ENCODE assay signal across 18 cellular contexts in genomic region chr18:50817898-50818250, GRCh38. TPM values are rescaled to one million over a fixed set of nuclear protein-coding genes. Genes with fewer than 3 reads are reported as not detected.
DNase-seq lines count a peak whose midpoint lies in the region; ATAC-seq and TF ChIP-seq lines count a peak whose summit lies in the region.
"Had no signal": no experiment of that assay in that cellular context is flagged by ENCODE, and none has a peak within 500 bp of the region (broad histone marks: within the 10 kb centered on the region; RNA-seq: fewer than 3 reads in every experiment).

No MANE protein-coding gene starts in this region.

- DNase-seq in HT1080 (ENCODE audit: low read depth) = peak; percentile 32
- peak; percentile 75 for DNase-seq in choroid plexus epithelial cell (ENCODE audit: low read depth)
- peak; percentile 60 for DNase-seq in iris pigment epithelial cell (ENCODE audit: low read depth)
- no peak for DNase-seq in stimulated activated CD8-positive, alpha-beta memory T cell treated with anti-CD3 and anti-CD28 coated beads, Interleukin-4, amount 100 ng/mL, for 48 hours
- no peak for DNase-seq in hepatic stellate cell (ENCODE audit: low spot score)
- no peak for DNase-seq in GDM1 (lab: John Stamatoyannopoulos, UW)
- DNase-seq: activated B cell treated with CpG ODN at 0.5 μM for 24 hours; activated naive CD4-positive, alpha-beta T cell; CD4-positive, alpha-beta T cell; EL; natural killer cell; NCI-H187; Peyer's patch; sigmoid colon had no signal

- ATAC-seq in GM19455 (IDR thresholded peaks at IDR 0.05; ENCODE audit: unreplicated experiment) = no peak
- ATAC-seq: natural killer cell had no signal

- H3K27ac ChIP-seq in temporal lobe (ENCODE audit: low read depth, low read length) = peak overlapping the region; percentile 36
- H3K27ac ChIP-seq: cardiac muscle cell had no signal

- TF ChIP-seq CTCF in choroid plexus epithelial cell (conservative IDR thresholded peaks at IDR 0.05; ENCODE audit: low read depth, low read length) = no peak

- no peak overlapping the region for H3K4me3 ChIP-seq in choroid plexus epithelial cell (ENCODE audit: low read depth, low read length)
- H3K4me3 ChIP-seq: cardiac muscle cell, Peyer's patch, sigmoid colon had no signal

RNA-seq across cellular contexts. Expression of gene MRO, which starts 1.9 kb away (rescaled TPM):
- total RNA-seq in HT1080 (2014; rRNA removed; shearing (Covaris generic)) = 0.02 and 0.03 TPM in 2 replicates
- 0.03 and 0.07 TPM in 2 replicates for polyA plus RNA-seq in HT1080 (2015; cell fraction: cytosol; rRNA removed)
- polyA plus RNA-seq in HT1080 (2015; cell fraction: nucleus; rRNA removed) = not detected in 2 replicates
- 0.74 TPM for total RNA-seq in temporal lobe
- total RNA-seq: activated B cell treated with CpG ODN at 0.5 μM for 24 hours; cardiac muscle cell; CD4-positive, alpha-beta T cell; endothelial cell of umbilical vein; natural killer cell had no signal
- polyA plus RNA-seq: cardiac muscle cell, endothelial cell of umbilical vein had no signal

Comparison
In these comparisons a context has a peak if more than half of its experiments do, and no peak if none do; other contexts are left out.
1. DNase-seq: peak in HT1080 (single experiment), choroid plexus epithelial cell (single experiment) and iris pigment epithelial cell (single experiment); none in stimulated activated CD8-positive, alpha-beta memory T cell treated with anti-CD3 and anti-CD28 coated beads, Interleukin-4, amount 100 ng/mL, for 48 hours (single experiment), hepatic stellate cell (single experiment) and GDM1 (single experiment).